Comparison of ENCODE assay signal across 8 cellular contexts in genomic region chrX:155966876-155967275, GRCh38.
A peak's percentile ranks its signal among the peaks of the same experiment; 100 is the strongest.
DNase-seq lines count a peak whose midpoint lies in the region.

No MANE protein-coding gene starts in this region.

- peak; percentile 1 for DNase-seq in activated CD8-positive, alpha-beta memory T cell treated with anti-CD3 and anti-CD28 coated beads, Interleukin-2, amount 50 U/mL, for 24 hours (ENCODE audit: extremely low read depth)
- DNase-seq in activated CD8-positive, alpha-beta memory T cell treated with anti-CD3 and anti-CD28 coated beads, Interleukin-2, amount 50 U/mL, for 4 hours: no peak
- DNase-seq in HPDE6-E6E7 (ENCODE audit: extremely low spot score): peak; percentile 67
- DNase-seq in RPMI8226: peak; percentile 69
- peak; percentile 37 for DNase-seq in cerebellar cortex (ENCODE audit: low spot score)
- DNase-seq in stimulated activated CD4-positive, alpha-beta T cell treated with anti-CD3 and anti-CD28 coated beads, Interleukin-1b, Interleukin-23, amount 100 ng/mL, for 48 hours: peak; percentile 9
- no peak for DNase-seq in T1000 (lab: John Stamatoyannopoulos, UW)
- DNase-seq in NCI-H1105 treated with DMSO at 0.1 percent for 48 hours (lab: John Stamatoyannopoulos, UW): no peak

Comparison
In these comparisons a context has a peak if more than half of its experiments do, and no peak if none do; other contexts are left out.
1. DNase-seq: peak in activated CD8-positive, alpha-beta memory T cell treated with anti-CD3 and anti-CD28 coated beads, Interleukin-2, amount 50 U/mL, for 24 hours (single experiment), HPDE6-E6E7 (single experiment), RPMI8226 (single experiment), cerebellar cortex (single experiment) and stimulated activated CD4-positive, alpha-beta T cell treated with anti-CD3 and anti-CD28 coated beads, Interleukin-1b, Interleukin-23, amount 100 ng/mL, for 48 hours (single experiment); none in activated CD8-positive, alpha-beta memory T cell treated with anti-CD3 and anti-CD28 coated beads, Interleukin-2, amount 50 U/mL, for 4 hours (single experiment), T1000 (single experiment) and NCI-H1105 treated with DMSO at 0.1 percent for 48 hours (single experiment).